ENCODE assay signal across 10 cellular contexts in genomic region chr2:85843543-85843942, GRCh38. TPM values are rescaled to one million over a fixed set of nuclear protein-coding genes. Genes with fewer than 3 reads are reported as not detected.
A peak's percentile ranks its signal among the peaks of the same experiment; 100 is the strongest.
DNase-seq lines count a peak whose midpoint lies in the region; ATAC-seq and TF ChIP-seq lines count a peak whose summit lies in the region.
"Had no signal": no experiment of that assay in that cellular context is flagged by ENCODE, and none has a peak within 500 bp of the region (broad histone marks: within the 10 kb centered on the region; RNA-seq: fewer than 3 reads in every experiment).

No MANE protein-coding gene starts in this region.

- H3K4me3 ChIP-seq in OCI-LY7 (ENCODE audit: low read depth, low read length, poor library complexity, severe bottlenecking) = no peak overlapping the region

- H2AFZ ChIP-seq in OCI-LY7 (ENCODE audit: low read length) = no peak overlapping the region

- H3K9me3 ChIP-seq in OCI-LY7 (ENCODE audit: low read length) = no peaks in the 10 kb centered on the region

- POLR2A ChIA-PET in OCI-LY7 (lab: Charles Lee) = no interaction called here

- no peaks in the 10 kb centered on the region for H3K9me3 Mint-ChIP-seq in activated CD8-positive, alpha-beta memory T cell treated with anti-CD3 and anti-CD28 coated beads, Interleukin-2, amount 10 ng/mL, durations not matched to agents 7 days and 5 days (ENCODE audit: low read depth)
- H3K9me3 Mint-ChIP-seq in endothelial cell (ENCODE audit: unreplicated experiment) = no peaks in the 10 kb centered on the region

- DNase-seq in activated CD8-positive, alpha-beta memory T cell treated with anti-CD3 and anti-CD28 coated beads for 24 hours = peak; percentile 72
- DNase-seq in activated CD8-positive, alpha-beta memory T cell treated with anti-CD3 and anti-CD28 coated beads, Interleukin-2, amount 10 ng/mL, durations not matched to agents 7 days and 5 days = no peak
- DNase-seq in OCI-LY7 (ENCODE audit: low spot score) = peak; percentile 35
- no peak for DNase-seq in endothelial cell (ENCODE audit: low spot score)
- peak; percentile 38 to 51 for DNase-seq in stimulated activated CD4-positive, alpha-beta T cell treated with anti-CD3 and anti-CD28 coated beads, Interleukin-4, amount 100 ng/mL, for 48 hours (ENCODE audit: low read depth in 2 of 2)
- DNase-seq in occipital lobe (lab: John Stamatoyannopoulos, UW) = no peak
- DNase-seq in NCI-H1694 (lab: John Stamatoyannopoulos, UW) = no peak
- no peak for DNase-seq in DMS79 (lab: John Stamatoyannopoulos, UW)
- DNase-seq: stimulated activated naive CD8-positive, alpha-beta T cell treated with anti-CD3 and anti-CD28 coated beads, Interleukin-15, Interleukin-2, amounts not matched to agents 100 U/mL and 50 U/mL, for 24 hours had no signal

- no peaks in the 10 kb centered on the region for H3K79me2 ChIP-seq in OCI-LY7 (ENCODE audit: insufficient read depth, low read depth, low read length)

- no peaks in the 10 kb centered on the region for H3K36me3 ChIP-seq in OCI-LY7 (ENCODE audit: insufficient read depth, low read length)

- no peak overlapping the region for H3K27ac ChIP-seq in OCI-LY7 (ENCODE audit: low read depth, low read length, poor library complexity, severe bottlenecking)

- no peaks in the 10 kb centered on the region for H3K27me3 Mint-ChIP-seq in activated CD8-positive, alpha-beta memory T cell treated with anti-CD3 and anti-CD28 coated beads, Interleukin-2, amount 10 ng/mL, durations not matched to agents 7 days and 5 days
- H3K27me3 Mint-ChIP-seq in endothelial cell (ENCODE audit: unreplicated experiment) = peaks cover 1% of the 10 kb centered on the region

- peaks cover 44% of the 10 kb centered on the region for H3K4me1 Mint-ChIP-seq in activated CD8-positive, alpha-beta memory T cell treated with anti-CD3 and anti-CD28 coated beads, Interleukin-2, amount 10 ng/mL, durations not matched to agents 7 days and 5 days
- H3K4me1 Mint-ChIP-seq in endothelial cell (ENCODE audit: unreplicated experiment) = no peaks in the 10 kb centered on the region

- no TSS peak for BruUV-seq in OCI-LY7 (replicated peaks; lab: Mats Ljungman, UMichigan)

- peak; percentile 90 for TF ChIP-seq CTCF in OCI-LY7 (conservative IDR thresholded peaks at IDR 0.05; ENCODE audit: low read length)
- TF ChIP-seq CTCF in endothelial cell (IDR thresholded peaks at IDR 0.05; ENCODE audit: unreplicated experiment) = peak; percentile 87

- no peaks in the 10 kb centered on the region for H3K9me2 ChIP-seq in OCI-LY7 (ENCODE audit: insufficient read depth, low read length)

- peaks cover 80% of the 10 kb centered on the region for H3K36me3 Mint-ChIP-seq in activated CD8-positive, alpha-beta memory T cell treated with anti-CD3 and anti-CD28 coated beads, Interleukin-2, amount 10 ng/mL, durations not matched to agents 7 days and 5 days
- peaks cover 69% of the 10 kb centered on the region for H3K36me3 Mint-ChIP-seq in endothelial cell (ENCODE audit: low read depth, unreplicated experiment)

- ATAC-seq in activated CD8-positive, alpha-beta memory T cell treated with anti-CD3 and anti-CD28 coated beads, Interleukin-2, amount 10 ng/mL, durations not matched to agents 7 days and 5 days = no peak
- ATAC-seq: left colon; stimulated activated naive CD8-positive, alpha-beta T cell treated with anti-CD3 and anti-CD28 coated beads, Interleukin-15, Interleukin-2, amounts not matched to agents 100 U/mL and 50 U/mL, for 24 hours had no signal

- H3K27ac Mint-ChIP-seq in activated CD8-positive, alpha-beta memory T cell treated with anti-CD3 and anti-CD28 coated beads, Interleukin-2, amount 10 ng/mL, durations not matched to agents 7 days and 5 days = no peak overlapping the region
- H3K27ac Mint-ChIP-seq in endothelial cell (ENCODE audit: unreplicated experiment) = no peak overlapping the region

- no peak overlapping the region for H3K4me3 Mint-ChIP-seq in activated CD8-positive, alpha-beta memory T cell treated with anti-CD3 and anti-CD28 coated beads, Interleukin-2, amount 10 ng/mL, durations not matched to agents 7 days and 5 days
- peak overlapping the region; percentile 12 for H3K4me3 Mint-ChIP-seq in endothelial cell (ENCODE audit: unreplicated experiment)

- H4K20me1 ChIP-seq in OCI-LY7 (ENCODE audit: insufficient read depth, low read length) = no peaks in the 10 kb centered on the region

- CTCF ChIA-PET in activated CD8-positive, alpha-beta memory T cell treated with anti-CD3 and anti-CD28 coated beads, Interleukin-2, amount 10 ng/mL, durations not matched to agents 7 days and 5 days (lab: Charles Lee) = interaction anchor here (0.9 to 3.0 kb wide), 4 partner anchors 10 to 237 kb away, joined by 3 to 12 read pairs (median 5); no protein-coding TSS in a partner anchor
- CTCF ChIA-PET in OCI-LY7 (lab: Charles Lee; ENCODE audit: unreplicated experiment) = no interaction called here

- intact Hi-C loops in OCI-LY7 (cut with micrococcal nuclease; ENCODE audit: unreplicated experiment) = no loop called here

- no peaks in the 10 kb centered on the region for H3K4me1 ChIP-seq in OCI-LY7 (ENCODE audit: insufficient read depth, low read length, poor library complexity, severe bottlenecking)

- H3K4me2 ChIP-seq in OCI-LY7 (ENCODE audit: low read length) = no peak overlapping the region

RNA-seq across cellular contexts. Expression of gene ST3GAL5, which starts 45.2 kb away (rescaled TPM):
- total RNA-seq in activated CD8-positive, alpha-beta memory T cell treated with anti-CD3 and anti-CD28 coated beads, Interleukin-2, amount 10 ng/mL, durations not matched to agents 7 days and 5 days = 10 to 100 TPM; 73.9 to 74.0 TPM
- total RNA-seq in OCI-LY7 (2014; rRNA removed; shearing (Covaris generic)) = 6.1 and 7.4 TPM in 2 replicates
- total RNA-seq in OCI-LY7 (2022) (8.5 and 11.3 TPM in 2 replicates), endothelial cell (ENCODE audit: unreplicated experiment) (49.8 TPM), occipital lobe (26.5 TPM)

Comparison
In these comparisons a context has a peak if more than half of its experiments do, and no peak if none do; other contexts are left out.
1. DNase-seq: peak in activated CD8-positive, alpha-beta memory T cell treated with anti-CD3 and anti-CD28 coated beads for 24 hours (single experiment), OCI-LY7 (single experiment) and stimulated activated CD4-positive, alpha-beta T cell treated with anti-CD3 and anti-CD28 coated beads, Interleukin-4, amount 100 ng/mL, for 48 hours (2 of 2); none in activated CD8-positive, alpha-beta memory T cell treated with anti-CD3 and anti-CD28 coated beads, Interleukin-2, amount 10 ng/mL, durations not matched to agents 7 days and 5 days (single experiment), endothelial cell (single experiment), occipital lobe (single experiment), NCI-H1694 (single experiment) and DMS79 (single experiment).